Comparison of ENCODE assay signal across 2 cellular contexts in the genomic region with DNA sequence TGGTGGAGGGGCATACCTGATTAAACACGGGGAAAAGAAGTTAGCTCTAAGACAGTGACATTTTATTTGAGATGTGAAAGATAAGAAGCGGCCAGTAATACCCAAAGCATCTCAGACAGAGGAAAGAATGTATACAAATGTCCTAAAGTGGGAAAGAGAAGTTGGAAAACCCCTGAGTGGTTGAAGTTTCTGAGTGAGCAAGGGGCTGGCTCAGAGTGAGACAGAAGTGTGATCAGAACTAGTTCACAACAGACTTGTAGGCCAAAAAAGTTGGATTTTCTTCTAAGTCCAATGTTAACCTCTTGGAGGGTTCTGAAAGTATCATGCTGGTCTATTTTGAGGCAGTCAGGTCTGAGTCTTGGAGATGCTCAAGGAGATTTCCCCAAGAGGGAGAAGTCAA.
TF ChIP-seq lines count a peak whose summit lies in the region.

No MANE protein-coding gene starts in this region.

TF ChIP-seq in IMR-90, 13 proteins besides CTCF, POLR2A, EP300 and RAD21:
- TF ChIP-seq FOS (IDR thresholded peaks at IDR 0.05; ENCODE audit: low read depth, low read length) (no peak), NFE2L2 (IDR thresholded peaks at IDR 0.05; ENCODE audit: low read depth, low read length) (no peak), RCOR1 (IDR thresholded peaks at IDR 0.05; ENCODE audit: insufficient replicate concordance, low read length) (no peak), SMC3 (IDR thresholded peaks at IDR 0.05; ENCODE audit: low read depth, low read length) (no peak), RFX5 (IDR thresholded peaks at IDR 0.05; ENCODE audit: low read depth, low read length) (no peak), MAZ (IDR thresholded peaks at IDR 0.05; ENCODE audit: borderline replicate concordance, low read depth, low read length) (no peak), MAFK (IDR thresholded peaks at IDR 0.05; ENCODE audit: low read depth, low read length) (no peak), CHD1 (IDR thresholded peaks at IDR 0.05; ENCODE audit: low read depth, low read length) (no peak), BHLHE40 (IDR thresholded peaks at IDR 0.05; ENCODE audit: low read depth, low read length) (no peak), CEBPB (IDR thresholded peaks at IDR 0.05; ENCODE audit: low read depth, low read length) (no peak), MXI1 (IDR thresholded peaks at IDR 0.05; ENCODE audit: borderline replicate concordance, low read depth, low read length) (no peak)
- TF ChIP-seq, protein P1, sequence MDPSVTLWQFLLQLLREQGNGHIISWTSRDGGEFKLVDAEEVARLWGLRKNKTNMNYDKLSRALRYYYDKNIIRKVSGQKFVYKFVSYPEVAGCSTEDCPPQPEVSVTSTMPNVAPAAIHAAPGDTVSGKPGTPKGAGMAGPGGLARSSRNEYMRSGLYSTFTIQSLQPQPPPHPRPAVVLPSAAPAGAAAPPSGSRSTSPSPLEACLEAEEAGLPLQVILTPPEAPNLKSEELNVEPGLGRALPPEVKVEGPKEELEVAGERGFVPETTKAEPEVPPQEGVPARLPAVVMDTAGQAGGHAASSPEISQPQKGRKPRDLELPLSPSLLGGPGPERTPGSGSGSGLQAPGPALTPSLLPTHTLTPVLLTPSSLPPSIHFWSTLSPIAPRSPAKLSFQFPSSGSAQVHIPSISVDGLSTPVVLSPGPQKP (IDR thresholded peaks at IDR 0.05; ENCODE audit: borderline replicate concordance, low read depth, low read length), result no peak
- TF ChIP-seq, protein P2, sequence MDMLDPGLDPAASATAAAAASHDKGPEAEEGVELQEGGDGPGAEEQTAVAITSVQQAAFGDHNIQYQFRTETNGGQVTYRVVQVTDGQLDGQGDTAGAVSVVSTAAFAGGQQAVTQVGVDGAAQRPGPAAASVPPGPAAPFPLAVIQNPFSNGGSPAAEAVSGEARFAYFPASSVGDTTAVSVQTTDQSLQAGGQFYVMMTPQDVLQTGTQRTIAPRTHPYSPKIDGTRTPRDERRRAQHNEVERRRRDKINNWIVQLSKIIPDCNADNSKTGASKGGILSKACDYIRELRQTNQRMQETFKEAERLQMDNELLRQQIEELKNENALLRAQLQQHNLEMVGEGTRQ (IDR thresholded peaks at IDR 0.05; ENCODE audit: low read depth, low read length), result no peak
TF ChIP-seq in IMR-90: peak in this region for 0.

TF ChIP-seq in GM12878, 131 proteins besides CTCF, POLR2A, EP300 and RAD21:
- no peak for TF ChIP-seq JUND (IDR thresholded peaks at IDR 0.05; ENCODE audit: low read depth, low read length)
- TF ChIP-seq, protein P3, sequence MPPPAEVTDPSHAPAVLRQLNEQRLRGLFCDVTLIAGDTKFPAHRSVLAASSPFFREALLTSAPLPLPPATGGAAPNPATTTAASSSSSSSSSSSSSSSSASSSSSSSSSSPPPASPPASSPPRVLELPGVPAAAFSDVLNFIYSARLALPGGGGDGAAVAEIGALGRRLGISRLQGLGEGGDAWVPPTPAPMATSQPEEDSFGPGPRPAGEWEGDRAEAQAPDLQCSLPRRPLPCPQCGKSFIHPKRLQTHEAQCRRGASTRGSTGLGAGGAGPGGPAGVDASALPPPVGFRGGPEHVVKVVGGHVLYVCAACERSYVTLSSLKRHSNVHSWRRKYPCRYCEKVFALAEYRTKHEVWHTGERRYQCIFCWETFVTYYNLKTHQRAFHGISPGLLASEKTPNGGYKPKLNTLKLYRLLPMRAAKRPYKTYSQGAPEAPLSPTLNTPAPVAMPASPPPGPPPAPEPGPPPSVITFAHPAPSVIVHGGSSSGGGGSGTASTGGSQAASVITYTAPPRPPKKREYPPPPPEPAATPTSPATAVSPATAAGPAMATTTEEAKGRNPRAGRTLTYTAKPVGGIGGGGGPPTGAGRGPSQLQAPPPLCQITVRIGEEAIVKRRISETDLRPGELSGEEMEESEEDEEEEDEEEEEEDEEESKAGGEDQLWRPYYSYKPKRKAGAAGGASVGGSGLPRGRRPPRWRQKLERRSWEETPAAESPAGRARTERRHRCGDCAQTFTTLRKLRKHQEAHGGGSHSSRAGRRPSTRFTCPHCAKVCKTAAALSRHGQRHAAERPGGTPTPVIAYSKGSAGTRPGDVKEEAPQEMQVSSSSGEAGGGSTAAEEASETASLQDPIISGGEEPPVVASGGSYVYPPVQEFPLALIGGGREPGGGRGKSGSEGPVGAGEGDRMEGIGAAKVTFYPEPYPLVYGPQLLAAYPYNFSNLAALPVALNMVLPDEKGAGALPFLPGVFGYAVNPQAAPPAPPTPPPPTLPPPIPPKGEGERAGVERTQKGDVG (CRISPR knock-in tag; IDR thresholded peaks at IDR 0.05), result no peak
- no peak for TF ChIP-seq ASH2L (IDR thresholded peaks at IDR 0.05; ENCODE audit: borderline replicate concordance, low read depth)
- no peak for TF ChIP-seq SREBF1 (IDR thresholded peaks at IDR 0.05; ENCODE audit: low read length)
- TF ChIP-seq EZH2 (IDR thresholded peaks at IDR 0.05; ENCODE audit: borderline replicate concordance, control insufficient read depth, low read depth, low read length), result no peak
- TF ChIP-seq SUZ12 (IDR thresholded peaks at IDR 0.05; ENCODE audit: unreplicated experiment), result no peak
- no peak for TF ChIP-seq CREB1 (IDR thresholded peaks at IDR 0.05; ENCODE audit: low read depth)
- TF ChIP-seq TCF3 (IDR thresholded peaks at IDR 0.05; ENCODE audit: borderline replicate concordance, insufficient read depth, low read depth, low read length), result no peak
- TF ChIP-seq, protein P4, sequence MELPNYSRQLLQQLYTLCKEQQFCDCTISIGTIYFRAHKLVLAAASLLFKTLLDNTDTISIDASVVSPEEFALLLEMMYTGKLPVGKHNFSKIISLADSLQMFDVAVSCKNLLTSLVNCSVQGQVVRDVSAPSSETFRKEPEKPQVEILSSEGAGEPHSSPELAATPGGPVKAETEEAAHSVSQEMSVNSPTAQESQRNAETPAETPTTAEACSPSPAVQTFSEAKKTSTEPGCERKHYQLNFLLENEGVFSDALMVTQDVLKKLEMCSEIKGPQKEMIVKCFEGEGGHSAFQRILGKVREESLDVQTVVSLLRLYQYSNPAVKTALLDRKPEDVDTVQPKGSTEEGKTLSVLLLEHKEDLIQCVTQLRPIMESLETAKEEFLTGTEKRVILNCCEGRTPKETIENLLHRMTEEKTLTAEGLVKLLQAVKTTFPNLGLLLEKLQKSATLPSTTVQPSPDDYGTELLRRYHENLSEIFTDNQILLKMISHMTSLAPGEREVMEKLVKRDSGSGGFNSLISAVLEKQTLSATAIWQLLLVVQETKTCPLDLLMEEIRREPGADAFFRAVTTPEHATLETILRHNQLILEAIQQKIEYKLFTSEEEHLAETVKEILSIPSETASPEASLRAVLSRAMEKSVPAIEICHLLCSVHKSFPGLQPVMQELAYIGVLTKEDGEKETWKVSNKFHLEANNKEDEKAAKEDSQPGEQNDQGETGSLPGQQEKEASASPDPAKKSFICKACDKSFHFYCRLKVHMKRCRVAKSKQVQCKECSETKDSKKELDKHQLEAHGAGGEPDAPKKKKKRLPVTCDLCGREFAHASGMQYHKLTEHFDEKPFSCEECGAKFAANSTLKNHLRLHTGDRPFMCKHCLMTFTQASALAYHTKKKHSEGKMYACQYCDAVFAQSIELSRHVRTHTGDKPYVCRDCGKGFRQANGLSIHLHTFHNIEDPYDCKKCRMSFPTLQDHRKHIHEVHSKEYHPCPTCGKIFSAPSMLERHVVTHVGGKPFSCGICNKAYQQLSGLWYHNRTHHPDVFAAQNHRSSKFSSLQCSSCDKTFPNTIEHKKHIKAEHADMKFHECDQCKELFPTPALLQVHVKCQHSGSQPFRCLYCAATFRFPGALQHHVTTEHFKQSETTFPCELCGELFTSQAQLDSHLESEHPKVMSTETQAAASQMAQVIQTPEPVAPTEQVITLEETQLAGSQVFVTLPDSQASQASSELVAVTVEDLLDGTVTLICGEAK (IDR thresholded peaks at IDR 0.05; ENCODE audit: borderline replicate concordance), result no peak
- TF ChIP-seq, protein P1 (IDR thresholded peaks at IDR 0.05; ENCODE audit: low read depth, low read length), result no peak
- no peak for TF ChIP-seq TAF1 (IDR thresholded peaks at IDR 0.05; ENCODE audit: borderline replicate concordance, low read depth, low read length)
- TF ChIP-seq LARP7 (IDR thresholded peaks at IDR 0.05), result no peak
- no peak for TF ChIP-seq ATF7 (IDR thresholded peaks at IDR 0.05; ENCODE audit: low read depth)
- no peak for TF ChIP-seq RUNX3 (IDR thresholded peaks at IDR 0.05; ENCODE audit: low read length)
- TF ChIP-seq TCF7 (IDR thresholded peaks at IDR 0.05; ENCODE audit: borderline replicate concordance), result no peak
- TF ChIP-seq POLR2AphosphoS5 (IDR thresholded peaks at IDR 0.05; ENCODE audit: low read length), result no peak
- no peak for TF ChIP-seq CBFB (IDR thresholded peaks at IDR 0.05; ENCODE audit: low read depth)
- TF ChIP-seq NBN (IDR thresholded peaks at IDR 0.05), result no peak
